In the genomic region with DNA sequence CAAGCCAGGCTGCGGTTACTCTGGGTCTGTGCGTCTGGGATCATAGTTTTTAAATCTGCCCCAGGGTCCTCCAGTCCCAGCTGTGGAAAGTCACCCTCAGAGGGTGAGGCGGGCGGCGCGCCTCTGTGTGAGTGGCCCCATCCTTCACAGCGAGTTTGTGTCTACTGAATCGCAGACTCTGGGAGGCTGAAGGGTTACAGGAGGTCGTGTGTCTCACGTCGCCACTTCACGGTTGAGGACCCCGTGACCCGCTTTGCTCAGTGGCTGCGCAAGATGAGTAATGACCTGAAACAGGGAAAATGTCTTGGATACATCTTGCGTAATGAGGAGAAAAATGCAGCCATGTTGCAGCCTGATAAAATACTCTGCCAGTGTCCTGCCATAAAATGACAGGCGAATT, we compare ENCODE assay signal across 8 cellular contexts.
DNase-seq lines count a peak whose midpoint lies in the region; ATAC-seq and TF ChIP-seq lines count a peak whose summit lies in the region.
"Not testable (repeated sequence)": the region's sequence is repeated elsewhere in the genome, so short reads cannot be mapped to it uniquely, and the experiment has no call there.

No MANE protein-coding gene starts in this region.

- H3K36me3 ChIP-seq in IMR-90 (ENCODE audit: control insufficient read depth, insufficient read depth, low read length); trophoblast cell (ENCODE audit: control insufficient read depth in 1 of 2, insufficient read depth in 2 of 2, low read length in 2 of 2): not testable (repeated sequence)

- not testable (repeated sequence) for H2BK15ac ChIP-seq in IMR-90 (ENCODE audit: low read depth, low read length)

- dilution Hi-C loops in IMR-90 (cut with HindIII; ENCODE audit: low sequenced_read_pairs, unreplicated experiment): not testable (repeated sequence)

- intact Hi-C loops in IMR-90 (cut with micrococcal nuclease): not testable (repeated sequence)

- WGBS in IMR-90 (ENCODE audit: extremely low coverage in 2 of 2, insufficient read length in 1 of 2), 2 experiments: no CpG with 5 or more reads among the region's 17 CpGs
- WGBS in trophoblast cell (ENCODE audit: extremely low coverage, insufficient coverage, insufficient read length): no CpG with 5 or more reads among the region's 17 CpGs

- not testable (repeated sequence) for H4K12ac ChIP-seq in trophoblast cell (ENCODE audit: low read depth, low read length)

- not testable (repeated sequence) for H3K27ac ChIP-seq in IMR-90 (ENCODE audit: insufficient read depth, low read length); trophoblast cell (ENCODE audit: low read depth, low read length)

- not testable (repeated sequence) for H3K18ac ChIP-seq in IMR-90 (ENCODE audit: low read depth, low read length); trophoblast cell (ENCODE audit: low read length)

- DNase-seq in AG10803 (ENCODE audit: low read depth) (peak; percentile 13), IMR-90 (peak; percentile 79), choroid plexus epithelial cell (ENCODE audit: low read depth) (peak; percentile 12), fibroblast of gingiva (ENCODE audit: low read depth) (peak; percentile 61), fibroblast of the conjunctiva (ENCODE audit: low read depth) (peak; percentile 26), islet precursor cell (peak; percentile 11), trophoblast cell (peak; percentile 41 to 43), skeletal muscle cell (ENCODE audit: low read depth) (peak; percentile 47)

- not testable (repeated sequence) for TF ChIP-seq RAD21 in IMR-90 (IDR thresholded peaks at IDR 0.05; ENCODE audit: low read length)

- not testable (repeated sequence) for H2AK9ac ChIP-seq in IMR-90 (replicated peaks; ENCODE audit: low read depth, low read length, poor library complexity)

- not testable (repeated sequence) for H2BK5ac ChIP-seq in IMR-90 (ENCODE audit: low read depth, low read length, poor library complexity, severe bottlenecking); trophoblast cell (ENCODE audit: low read depth, low read length, poor library complexity)

- not testable (repeated sequence) for H2BK12ac ChIP-seq in trophoblast cell (ENCODE audit: low read length)

- BruUV-seq in IMR-90 (replicated peaks; lab: Mats Ljungman, UMichigan): not testable (repeated sequence)

- in situ Hi-C loops in IMR-90 (cut with MboI; ENCODE audit: low sequenced_read_pairs): not testable (repeated sequence)

- not testable (repeated sequence) for H4K5ac ChIP-seq in IMR-90 (ENCODE audit: low read depth, low read length)

- POLR2A ChIA-PET in IMR-90 (lab: Charles Lee; ENCODE audit: unreplicated experiment): not testable (repeated sequence)

- not testable (repeated sequence) for TF ChIP-seq POLR2A in IMR-90 (IDR thresholded peaks at IDR 0.05; ENCODE audit: low read depth, low read length)

- H3K79me2 ChIP-seq in trophoblast cell (ENCODE audit: control insufficient read depth, insufficient read depth, low read length, poor library complexity): not testable (repeated sequence)

- TF ChIP-seq CTCF in AG10803 (conservative IDR thresholded peaks at IDR 0.05; ENCODE audit: low read length); IMR-90 (conservative IDR thresholded peaks at IDR 0.05; ENCODE audit: low read depth, low read length); choroid plexus epithelial cell (conservative IDR thresholded peaks at IDR 0.05; ENCODE audit: low read depth, low read length): not testable (repeated sequence)

- not testable (repeated sequence) for H3K9ac ChIP-seq in IMR-90 (ENCODE audit: low read depth, low read length); trophoblast cell (ENCODE audit: low read length)

- 0 out of 2 replicates have a peak overlapping the region, but pooled peaks have one; percentile 20 for H3K4me2 ChIP-seq in IMR-90 (ENCODE audit: low read depth, low read length)
- H3K4me2 ChIP-seq in trophoblast cell (ENCODE audit: low read length): not testable (repeated sequence)

- not testable (repeated sequence) for H3K23ac ChIP-seq in IMR-90 (ENCODE audit: low read depth, low read length); trophoblast cell (ENCODE audit: low read length)

- not testable (repeated sequence) for H4K8ac ChIP-seq in IMR-90 (ENCODE audit: low read depth in 2 of 2, low read length in 2 of 2); trophoblast cell (ENCODE audit: low read depth, low read length)

- CTCF ChIA-PET in IMR-90 (lab: Yijun Ruan, JAX): not testable (repeated sequence)

- not testable (repeated sequence) for H2BK120ac ChIP-seq in IMR-90 (ENCODE audit: low read depth, low read length); trophoblast cell (ENCODE audit: insufficient read depth, low read length, poor library complexity)

- ATAC-seq in IMR-90 (ENCODE audit: low read depth): peak; percentile 75

- H2BK20ac ChIP-seq in IMR-90 (ENCODE audit: low read depth, low read length): not testable (repeated sequence)

- 0 out of 2 replicates have a peak, but pooled peaks cover 11% of the 10 kb centered on the region for H3K9me1 ChIP-seq in IMR-90 (ENCODE audit: insufficient read depth, low read length)

- H3K9me3 ChIP-seq in IMR-90 (ENCODE audit: control insufficient read depth, insufficient read depth, low read length); trophoblast cell (ENCODE audit: insufficient read depth, low read depth, low read length): not testable (repeated sequence)

- not testable (repeated sequence) for H3K4me3 ChIP-seq in AG10803 (ENCODE audit: low read length); IMR-90 (ENCODE audit: insufficient read depth, low read depth, low read length); choroid plexus epithelial cell (ENCODE audit: low read depth, low read length); trophoblast cell (ENCODE audit: low read depth, low read length); skeletal muscle cell (ENCODE audit: low read depth, low read length)

- not testable (repeated sequence) for H4K20me1 ChIP-seq in IMR-90 (ENCODE audit: insufficient read depth, low read length)

- H2AFZ ChIP-seq in IMR-90 (replicated peaks; ENCODE audit: low read length, poor library complexity); trophoblast cell (ENCODE audit: insufficient read depth, low read length, poor library complexity): not testable (repeated sequence)

- H3K56ac ChIP-seq in IMR-90 (ENCODE audit: extremely low read depth, insufficient read depth, low read length): not testable (repeated sequence)

- H2AK5ac ChIP-seq in IMR-90 (ENCODE audit: low read depth, low read length); trophoblast cell (ENCODE audit: low read length): not testable (repeated sequence)

- H3K4me1 ChIP-seq in IMR-90 (ENCODE audit: control insufficient read depth, insufficient read depth, low read length); trophoblast cell (ENCODE audit: control insufficient read depth in 1 of 2, insufficient read depth in 2 of 2, low read length in 2 of 2): not testable (repeated sequence)

- H3K79me1 ChIP-seq in IMR-90 (ENCODE audit: low read depth in 1 of 2, low read length in 2 of 2); trophoblast cell (ENCODE audit: low read length): not testable (repeated sequence)

- not testable (repeated sequence) for H3K27me3 ChIP-seq in IMR-90 (ENCODE audit: control insufficient read depth, insufficient read depth, low read length); trophoblast cell (ENCODE audit: insufficient read depth, low read length)

- H4K91ac ChIP-seq in IMR-90 (ENCODE audit: insufficient read depth, low read depth, low read length); trophoblast cell (ENCODE audit: low read depth, low read length): not testable (repeated sequence)

- not testable (repeated sequence) for H3K4ac ChIP-seq in IMR-90 (ENCODE audit: low read depth, low read length); trophoblast cell (ENCODE audit: low read depth, low read length)

- not testable (repeated sequence) for H3K14ac ChIP-seq in IMR-90 (replicated peaks; ENCODE audit: low read depth, low read length); trophoblast cell (ENCODE audit: low read length)

TF ChIP-seq in IMR-90, 13 proteins besides CTCF, POLR2A, EP300 and RAD21:
- peak; percentile 82 for TF ChIP-seq CEBPB (IDR thresholded peaks at IDR 0.05; ENCODE audit: low read depth, low read length)

Comparison
In these comparisons a context has a peak if more than half of its experiments do, and no peak if none do; other contexts are left out.
1. DNase-seq: peak in every context shown above with its lines; median percentile 79 in IMR-90; 61 in fibroblast of gingiva; 47 in skeletal muscle cell; 42 in trophoblast cell; 26 in fibroblast of the conjunctiva; 13 in AG10803; 12 in choroid plexus epithelial cell; 11 in islet precursor cell.